10 cellular contexts compared by ENCODE assay signal in the genomic region with DNA sequence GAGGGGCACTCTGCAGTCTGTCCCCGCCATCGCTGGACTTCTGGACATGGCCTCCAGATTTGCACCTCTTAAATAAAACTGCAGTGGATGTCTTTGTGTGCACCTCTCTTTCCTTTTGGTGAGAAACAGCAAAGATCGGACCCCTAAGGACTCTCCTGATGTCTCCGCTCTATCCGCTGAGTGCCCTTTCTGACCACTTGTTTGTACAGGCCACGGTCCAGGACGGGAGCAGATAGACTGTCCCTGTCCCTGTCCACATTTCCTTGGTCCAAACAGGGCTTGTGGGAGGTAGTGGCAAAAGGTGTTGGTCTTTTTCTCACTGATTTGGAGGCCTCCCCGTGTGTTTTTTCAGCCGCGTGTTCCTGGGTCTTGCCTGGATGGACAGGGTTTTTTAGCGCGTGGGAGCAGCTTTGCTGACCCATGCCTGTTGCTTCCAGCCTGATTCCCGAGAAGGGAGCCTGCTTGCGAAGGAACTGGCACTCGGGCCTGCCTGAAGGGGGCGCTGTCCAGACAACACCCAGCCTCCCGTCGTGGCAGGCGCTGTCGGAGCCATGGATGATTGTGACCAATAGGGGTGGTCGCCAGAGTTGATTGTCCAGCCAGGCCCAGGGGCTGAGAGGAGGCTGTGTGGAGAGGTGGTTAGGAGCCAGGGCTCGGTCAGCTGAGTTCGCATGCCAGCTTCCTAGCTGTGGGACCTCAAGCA. TPM values are rescaled to one million over a fixed set of nuclear protein-coding genes. Genes with fewer than 3 reads are reported as not detected.
DNase-seq lines count a peak whose midpoint lies in the region; ATAC-seq and TF ChIP-seq lines count a peak whose summit lies in the region.
"Had no signal": no experiment of that assay in that cellular context is flagged by ENCODE, and none has a peak within 500 bp of the region (broad histone marks: within the 10 kb centered on the region; RNA-seq: fewer than 3 reads in every experiment).

No MANE protein-coding gene starts in this region.

- intact Hi-C loops in activated CD8-positive, alpha-beta T cell treated with anti-CD3 and anti-CD28 coated beads for 36 hours (cut with micrococcal nuclease): no loop called here
- intact Hi-C loops in psoas muscle (cut with DNase I): loop anchor here in 1 of 2 donors (10.0 kb wide), 1 partner anchor 193 kb away; no protein-coding TSS in a partner anchor

- H3K36me3 ChIP-seq in MG63 (no peaks in the 10 kb centered on the region; the same call in 1 of the 2 replicates), endodermal cell (ENCODE audit: control insufficient read depth, insufficient read depth, low read length) (peaks cover 92% of the 10 kb centered on the region), psoas muscle (ENCODE audit: insufficient read depth in 1 of 2, low read depth in 1 of 2) (peaks cover 4 to 87% of the 10 kb centered on the region in 2 donors)

- no peaks in the 10 kb centered on the region for H3K9me3 Mint-ChIP-seq in activated CD8-positive, alpha-beta T cell treated with anti-CD3 and anti-CD28 coated beads for 36 hours
- H3K9me3 Mint-ChIP-seq in activated CD8-positive, alpha-beta T cell treated with anti-CD3 and anti-CD28 coated beads, Interleukin-2, amount 10 ng/mL, durations not matched to agents 7 days and 5 days (ENCODE audit: insufficient read depth): no peaks in the 10 kb centered on the region
- no peaks in the 10 kb centered on the region for H3K9me3 Mint-ChIP-seq in endodermal cell

- H3K4me1 ChIP-seq in endodermal cell (ENCODE audit: control insufficient read depth, insufficient read depth, low read length) (no peaks in the 10 kb centered on the region), psoas muscle (peaks cover 18% of the 10 kb centered on the region)

- no peaks in the 10 kb centered on the region for H3K27me3 Mint-ChIP-seq in activated CD8-positive, alpha-beta T cell treated with anti-CD3 and anti-CD28 coated beads for 36 hours
- no peaks in the 10 kb centered on the region for H3K27me3 Mint-ChIP-seq in activated CD8-positive, alpha-beta T cell treated with anti-CD3 and anti-CD28 coated beads, Interleukin-2, amount 10 ng/mL, durations not matched to agents 7 days and 5 days (ENCODE audit: low read depth)
- no peaks in the 10 kb centered on the region for H3K27me3 Mint-ChIP-seq in endodermal cell (ENCODE audit: insufficient read depth)

- WGBS in endodermal cell (ENCODE audit: insufficient coverage in 1 of 2, insufficient read length in 1 of 2), 2 experiments: 90 to 93% methylated on average over 12 to 23 of the region's 23 CpGs
- WGBS in psoas muscle, 3 donors: 84 to 88% (median 85%) methylated on average over 23 of the region's 23 CpGs

- H3K27me3 ChIP-seq in MG63: no peaks in the 10 kb centered on the region
- H3K27me3 ChIP-seq in endodermal cell (ENCODE audit: control insufficient read depth, insufficient read depth, low read length, poor library complexity, severe bottlenecking): no peaks in the 10 kb centered on the region
- no peaks in the 10 kb centered on the region for H3K27me3 ChIP-seq in psoas muscle (ENCODE audit: insufficient read depth in 3 of 3, low read length in 2 of 3)

- ATAC-seq in activated CD8-positive, alpha-beta T cell treated with anti-CD3 and anti-CD28 coated beads for 36 hours: no peak
- ATAC-seq in activated CD8-positive, alpha-beta T cell treated with anti-CD3 and anti-CD28 coated beads, Interleukin-2, amount 10 ng/mL, durations not matched to agents 7 days and 5 days: no peak
- no peak for ATAC-seq in psoas muscle
- no peak for ATAC-seq in GM18519 (IDR thresholded peaks at IDR 0.05; ENCODE audit: low FRiP score, unreplicated experiment)

- CTCF ChIA-PET in activated CD8-positive, alpha-beta T cell treated with anti-CD3 and anti-CD28 coated beads for 36 hours (lab: Charles Lee): interaction anchor here (0.7 to 1.3 kb wide), 5 partner anchors 8 to 53 kb away, joined by 3 read pairs; no protein-coding TSS in a partner anchor
- CTCF ChIA-PET in activated CD8-positive, alpha-beta T cell treated with anti-CD3 and anti-CD28 coated beads, Interleukin-2, amount 10 ng/mL, durations not matched to agents 7 days and 5 days (lab: Charles Lee): interaction anchor here (0.8 to 1.8 kb wide), 3 partner anchors 8 to 34 kb away, joined by 3 to 5 read pairs (median 3); no protein-coding TSS in a partner anchor

- H3K4me3 ChIP-seq in MG63: no peak overlapping the region
- H3K4me3 ChIP-seq in endodermal cell (ENCODE audit: low read length): no peak overlapping the region
- no peak overlapping the region for H3K4me3 ChIP-seq in psoas muscle

- peak; percentile 64 for TF ChIP-seq CTCF in activated CD8-positive, alpha-beta T cell treated with anti-CD3 and anti-CD28 coated beads for 36 hours (IDR thresholded peaks at IDR 0.05)
- TF ChIP-seq CTCF in endodermal cell (conservative IDR thresholded peaks at IDR 0.05) (peak; percentile 86), psoas muscle (IDR thresholded peaks at IDR 0.05) (peak; percentile 35)

- H3K36me3 Mint-ChIP-seq in activated CD8-positive, alpha-beta T cell treated with anti-CD3 and anti-CD28 coated beads for 36 hours (ENCODE audit: low read depth): peaks cover 9% of the 10 kb centered on the region
- H3K36me3 Mint-ChIP-seq in activated CD8-positive, alpha-beta T cell treated with anti-CD3 and anti-CD28 coated beads, Interleukin-2, amount 10 ng/mL, durations not matched to agents 7 days and 5 days (ENCODE audit: low read depth): peaks cover 32% of the 10 kb centered on the region
- peaks cover 66% of the 10 kb centered on the region for H3K36me3 Mint-ChIP-seq in endodermal cell (ENCODE audit: low read depth)

- H3K9me3 ChIP-seq in MG63: no peaks in the 10 kb centered on the region
- H3K9me3 ChIP-seq in endodermal cell (ENCODE audit: control insufficient read depth, low read length): no peaks in the 10 kb centered on the region
- no peaks in the 10 kb centered on the region for H3K9me3 ChIP-seq in psoas muscle

- no peaks in the 10 kb centered on the region for H3K4me1 Mint-ChIP-seq in activated CD8-positive, alpha-beta T cell treated with anti-CD3 and anti-CD28 coated beads for 36 hours (ENCODE audit: low read depth)
- H3K4me1 Mint-ChIP-seq in activated CD8-positive, alpha-beta T cell treated with anti-CD3 and anti-CD28 coated beads, Interleukin-2, amount 10 ng/mL, durations not matched to agents 7 days and 5 days (ENCODE audit: low read depth): no peaks in the 10 kb centered on the region
- H3K4me1 Mint-ChIP-seq in endodermal cell: no peaks in the 10 kb centered on the region

- no peak overlapping the region for H3K4me3 Mint-ChIP-seq in activated CD8-positive, alpha-beta T cell treated with anti-CD3 and anti-CD28 coated beads for 36 hours
- H3K4me3 Mint-ChIP-seq in activated CD8-positive, alpha-beta T cell treated with anti-CD3 and anti-CD28 coated beads, Interleukin-2, amount 10 ng/mL, durations not matched to agents 7 days and 5 days: no peak overlapping the region
- H3K4me3 Mint-ChIP-seq in endodermal cell: no peak overlapping the region

- POLR2A ChIA-PET in activated CD8-positive, alpha-beta T cell treated with anti-CD3 and anti-CD28 coated beads for 36 hours (lab: Charles Lee): interaction anchor here (0.6 kb wide), 1 partner anchor 537 kb away, joined by 3 read pairs; no protein-coding TSS in a partner anchor
- POLR2A ChIA-PET in activated CD8-positive, alpha-beta T cell treated with anti-CD3 and anti-CD28 coated beads, Interleukin-2, amount 10 ng/mL, durations not matched to agents 7 days and 5 days (lab: Charles Lee): interaction anchor here (0.6 kb wide), 1 partner anchor 12 kb away, joined by 3 read pairs; no protein-coding TSS in a partner anchor

- H3K27ac ChIP-seq in endodermal cell (ENCODE audit: low read depth, low read length) (no peak overlapping the region), psoas muscle (no peak overlapping the region)

- peak; percentile 33 for DNase-seq in activated CD8-positive, alpha-beta T cell treated with anti-CD3 and anti-CD28 coated beads for 36 hours
- DNase-seq in activated CD8-positive, alpha-beta T cell treated with anti-CD3 and anti-CD28 coated beads, Interleukin-2, amount 10 ng/mL, durations not matched to agents 7 days and 5 days: no peak
- DNase-seq in MG63 (peak; percentile 16), endodermal cell (peak; percentile 94), psoas muscle (peak; percentile 33 to 67), GM03348 (ENCODE audit: low spot score) (no peak), NCI-H2029 treated with DMSO at 0.1 percent for 48 hours (lab: John Stamatoyannopoulos, UW) (no peak)
- DNase-seq: NCI-H146 had no signal

- H3K9ac ChIP-seq in endodermal cell (ENCODE audit: extremely low read depth, low read length, poor library complexity, severe bottlenecking): no peak overlapping the region

- no peak overlapping the region for H3K27ac Mint-ChIP-seq in activated CD8-positive, alpha-beta T cell treated with anti-CD3 and anti-CD28 coated beads for 36 hours
- no peak overlapping the region for H3K27ac Mint-ChIP-seq in activated CD8-positive, alpha-beta T cell treated with anti-CD3 and anti-CD28 coated beads, Interleukin-2, amount 10 ng/mL, durations not matched to agents 7 days and 5 days
- H3K27ac Mint-ChIP-seq in endodermal cell: peak overlapping the region; percentile 61

RNA-seq across cellular contexts. Expression of gene STAB1, which starts 13.2 kb away (rescaled TPM):
- under 1 TPM; 0.09 to 0.20 TPM for total RNA-seq in activated CD8-positive, alpha-beta T cell treated with anti-CD3 and anti-CD28 coated beads for 36 hours
- under 1 TPM in 1 of 2 experiments, not detected in 1; 0.05 TPM for total RNA-seq in activated CD8-positive, alpha-beta T cell treated with anti-CD3 and anti-CD28 coated beads, Interleukin-2, amount 10 ng/mL, durations not matched to agents 7 days and 5 days
- not detected in 2 replicates for total RNA-seq in MG63 (2014; rRNA removed; shearing (Covaris generic); ENCODE audit: low replicate concordance)
- under 1 TPM; 0.24 to 0.55 TPM for total RNA-seq in endodermal cell
- 0.21 TPM for polyA plus RNA-seq in endodermal cell (2013, experiment 1 of 2)
- 0.04 TPM for polyA plus RNA-seq in endodermal cell (2013, experiment 2 of 2)
- 10 to 100 TPM; 29.0 to 47.5 (median 41.9) TPM for total RNA-seq in psoas muscle
- 10 to 100 TPM; 15.9 to 27.4 (median 22.5) TPM for polyA plus RNA-seq in psoas muscle
- total RNA-seq: activated CD8-positive, alpha-beta memory T cell treated with anti-CD3 and anti-CD28 coated beads for 36 hours had no signal

RNA-seq across cellular contexts. Expression of gene NISCH, which starts 26.6 kb away (rescaled TPM):
- 10 to 100 TPM; 57.1 to 57.4 TPM for total RNA-seq in activated CD8-positive, alpha-beta T cell treated with anti-CD3 and anti-CD28 coated beads for 36 hours
- 10 to 100 TPM; 77.2 to 82.6 TPM for total RNA-seq in activated CD8-positive, alpha-beta T cell treated with anti-CD3 and anti-CD28 coated beads, Interleukin-2, amount 10 ng/mL, durations not matched to agents 7 days and 5 days
- total RNA-seq in MG63 (2014; rRNA removed; shearing (Covaris generic); ENCODE audit: low replicate concordance): 8.1 and 15.5 TPM in 2 replicates
- total RNA-seq in endodermal cell: 100 to 1,000 TPM; 151 to 156 TPM
- 124 TPM for polyA plus RNA-seq in endodermal cell (2013, experiment 1 of 2)
- polyA plus RNA-seq in endodermal cell (2013, experiment 2 of 2): 99.4 TPM
- total RNA-seq in psoas muscle: 10 to 100 TPM; 16.7 to 33.4 (median 28.1) TPM
- polyA plus RNA-seq in psoas muscle: 10 to 100 TPM; 14.3 to 28.8 (median 15.8) TPM

RNA-seq across cellular contexts. Expression of gene TNNC1, which starts 28.1 kb away (rescaled TPM):
- total RNA-seq in activated CD8-positive, alpha-beta T cell treated with anti-CD3 and anti-CD28 coated beads for 36 hours: 1 to 10 TPM; 4.8 to 5.9 TPM
- 1 to 10 TPM in 1 of 2 experiments, under 1 TPM in 1; 0.84 to 2.1 TPM for total RNA-seq in activated CD8-positive, alpha-beta T cell treated with anti-CD3 and anti-CD28 coated beads, Interleukin-2, amount 10 ng/mL, durations not matched to agents 7 days and 5 days
- 0.99 TPM in 1 of 2 replicates, not detected in the other for total RNA-seq in MG63 (2014; rRNA removed; shearing (Covaris generic); ENCODE audit: low replicate concordance)
- total RNA-seq in endodermal cell (10 to 100 TPM; 44.8 to 64.6 TPM), psoas muscle (1,000 to 10,000 TPM; 5,645 to 6,422 (median 6,257) TPM)
- 30.4 TPM for polyA plus RNA-seq in endodermal cell (2013, experiment 1 of 2)
- polyA plus RNA-seq in endodermal cell (2013, experiment 2 of 2): 36.1 TPM
- polyA plus RNA-seq in psoas muscle: 1,000 to 10,000 TPM; 4,153 to 7,172 (median 6,558) TPM

RNA-seq across cellular contexts. Expression of gene SEMA3G, which starts 37.1 kb away (rescaled TPM):
- total RNA-seq in activated CD8-positive, alpha-beta T cell treated with anti-CD3 and anti-CD28 coated beads for 36 hours: not detected
- under 1 TPM; 0.13 to 0.21 TPM for total RNA-seq in activated CD8-positive, alpha-beta T cell treated with anti-CD3 and anti-CD28 coated beads, Interleukin-2, amount 10 ng/mL, durations not matched to agents 7 days and 5 days
- not detected in 2 replicates for total RNA-seq in MG63 (2014; rRNA removed; shearing (Covaris generic); ENCODE audit: low replicate concordance)
- total RNA-seq in endodermal cell: 1 to 10 TPM; 2.5 to 8.6 TPM
- polyA plus RNA-seq in endodermal cell (2013, experiment 1 of 2): 1.9 TPM
- 1.5 TPM for polyA plus RNA-seq in endodermal cell (2013, experiment 2 of 2)
- total RNA-seq in psoas muscle: 10 to 100 TPM in 2 of 4 donors, 1 to 10 TPM in 2; 6.0 to 13.8 (median 9.5) TPM
- 1 to 10 TPM; 6.2 to 8.8 (median 6.5) TPM for polyA plus RNA-seq in psoas muscle

RNA-seq across cellular contexts. Expression of gene NT5DC2, which starts 51.7 kb away (rescaled TPM):
- 10 to 100 TPM; 53.8 to 61.7 TPM for total RNA-seq in activated CD8-positive, alpha-beta T cell treated with anti-CD3 and anti-CD28 coated beads for 36 hours
- 10 to 100 TPM; 52.8 to 53.1 TPM for total RNA-seq in activated CD8-positive, alpha-beta T cell treated with anti-CD3 and anti-CD28 coated beads, Interleukin-2, amount 10 ng/mL, durations not matched to agents 7 days and 5 days
- 7.2 and 21.5 TPM in 2 replicates for total RNA-seq in MG63 (2014; rRNA removed; shearing (Covaris generic); ENCODE audit: low replicate concordance)
- 100 to 1,000 TPM; 288 to 341 TPM for total RNA-seq in endodermal cell
- 361 TPM for polyA plus RNA-seq in endodermal cell (2013, experiment 1 of 2)
- 348 TPM for polyA plus RNA-seq in endodermal cell (2013, experiment 2 of 2)
- total RNA-seq in psoas muscle: 10 to 100 TPM in 2 of 4 donors, 1 to 10 TPM in 2; 6.8 to 13.7 (median 10.4) TPM
- 10 to 100 TPM in 2 of 3 donors, 1 to 10 TPM in 1; 8.8 to 10.5 (median 10.3) TPM for polyA plus RNA-seq in psoas muscle

Comparison
In these comparisons a context has a peak if more than half of its experiments do, and no peak if none do; other contexts are left out.
1. DNase-seq: peak in activated CD8-positive, alpha-beta T cell treated with anti-CD3 and anti-CD28 coated beads for 36 hours (single experiment), MG63 (single experiment), endodermal cell (single experiment) and psoas muscle (2 of 2); none in activated CD8-positive, alpha-beta T cell treated with anti-CD3 and anti-CD28 coated beads, Interleukin-2, amount 10 ng/mL, durations not matched to agents 7 days and 5 days (single experiment), GM03348 (single experiment) and NCI-H2029 treated with DMSO at 0.1 percent for 48 hours (single experiment).
2. CTCF ChIP-seq: peak in every context shown above with its lines; median percentile 86 in endodermal cell; 64 in activated CD8-positive, alpha-beta T cell treated with anti-CD3 and anti-CD28 coated beads for 36 hours; 35 in psoas muscle.
3. RNA of gene STAB1, which starts 13.2 kb away (total RNA-seq): 29.0 to 47.5 TPM in psoas muscle; 0.24 to 0.55 TPM in endodermal cell, 0.09 to 0.20 TPM in activated CD8-positive, alpha-beta T cell treated with anti-CD3 and anti-CD28 coated beads for 36 hours, 0.05 TPM in activated CD8-positive, alpha-beta T cell treated with anti-CD3 and anti-CD28 coated beads, Interleukin-2, amount 10 ng/mL, durations not matched to agents 7 days and 5 days and not detected in MG63; every median in the first group is over 10 times any median in the second.
4. RNA of gene TNNC1, which starts 28.1 kb away (total RNA-seq): 5,645 to 6,422 TPM in psoas muscle; 44.8 to 64.6 TPM in endodermal cell, 4.8 to 5.9 TPM in activated CD8-positive, alpha-beta T cell treated with anti-CD3 and anti-CD28 coated beads for 36 hours, 0.84 to 2.1 TPM in activated CD8-positive, alpha-beta T cell treated with anti-CD3 and anti-CD28 coated beads, Interleukin-2, amount 10 ng/mL, durations not matched to agents 7 days and 5 days and 0.99 TPM in MG63; every median in the first group is over 10 times any median in the second.